Comparison of ENCODE assay signal across 14 cellular contexts in the genomic region with DNA sequence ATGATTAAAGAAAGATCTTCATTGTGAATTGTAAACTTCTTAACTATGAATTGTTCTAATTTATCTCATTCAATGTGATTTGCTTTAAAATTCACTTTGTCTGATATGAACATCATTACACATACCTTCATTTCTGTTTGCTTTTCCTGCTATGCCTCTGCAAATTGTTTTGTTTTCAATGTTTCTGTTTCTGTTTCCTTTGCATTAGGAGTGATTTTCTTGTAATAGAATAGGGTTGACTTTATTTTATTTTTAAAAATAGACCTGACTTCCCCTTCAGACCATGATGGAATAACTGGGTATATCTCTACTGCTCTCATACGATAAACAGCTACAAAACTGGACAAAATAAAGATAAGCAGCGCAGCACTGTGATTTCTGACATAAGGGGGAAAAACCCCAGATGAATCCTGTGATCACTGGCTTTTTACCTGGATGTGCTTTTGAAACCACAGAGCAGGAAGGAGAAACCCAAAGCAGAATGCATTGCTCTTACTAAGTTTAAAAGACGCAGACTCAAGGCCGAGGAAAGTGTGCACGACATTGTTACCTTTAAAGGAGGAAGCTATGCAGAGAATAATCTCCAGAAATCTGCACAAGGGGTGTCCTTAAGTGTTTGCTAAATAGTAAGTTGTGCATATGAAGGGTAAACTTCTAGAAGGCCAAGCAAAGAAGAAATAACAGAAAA.
DNase-seq lines count a peak whose midpoint lies in the region; ATAC-seq lines count a peak whose summit lies in the region.
"Had no signal": no experiment of that assay in that cellular context is flagged by ENCODE, and none has a peak within 500 bp of the region (broad histone marks: within the 10 kb centered on the region; RNA-seq: fewer than 3 reads in every experiment).

No MANE protein-coding gene starts in this region.

- peak; percentile 60 for ATAC-seq in GM18907 (IDR thresholded peaks at IDR 0.05; ENCODE audit: unreplicated experiment)
- ATAC-seq in HG02943 (IDR thresholded peaks at IDR 0.05; ENCODE audit: low read depth, unreplicated experiment) = peak; percentile 52
- ATAC-seq: left colon, pancreas had no signal

- H3K4me3 Mint-ChIP-seq in activated naive CD8-positive, alpha-beta T cell treated with anti-CD3 and anti-CD28 coated beads for 36 hours = peak overlapping the region; percentile 63
- H3K4me3 Mint-ChIP-seq: H9 had no signal

- peak overlapping the region; percentile 34 for H3K27ac Mint-ChIP-seq in activated naive CD8-positive, alpha-beta T cell treated with anti-CD3 and anti-CD28 coated beads for 36 hours
- H3K27ac Mint-ChIP-seq: H9 had no signal

- intact Hi-C loops in posterior vena cava (cut with DNase I) = no loop called here

- H3K4me1 Mint-ChIP-seq in activated naive CD8-positive, alpha-beta T cell treated with anti-CD3 and anti-CD28 coated beads for 36 hours = peaks cover 18% of the 10 kb centered on the region

- H3K36me3 Mint-ChIP-seq in activated naive CD8-positive, alpha-beta T cell treated with anti-CD3 and anti-CD28 coated beads for 36 hours = peaks cover 20% of the 10 kb centered on the region

- no peaks in the 10 kb centered on the region for H3K9me3 Mint-ChIP-seq in activated naive CD8-positive, alpha-beta T cell treated with anti-CD3 and anti-CD28 coated beads for 36 hours
- H3K9me3 Mint-ChIP-seq: H9 had no signal

- peak; percentile 29 for DNase-seq in GF-D8 (lab: John Stamatoyannopoulos, UW)
- DNase-seq in activated naive CD8-positive, alpha-beta T cell treated with anti-CD3 and anti-CD28 coated beads for 36 hours = no peak
- no peak for DNase-seq in kidney glomerular epithelial cell (lab: John Stamatoyannopoulos, UW)
- no peak for DNase-seq in NCI-H1417 (lab: John Stamatoyannopoulos, UW)
- DNase-seq in NK-92 treated with Interleukin-12 subunit alpha and Interleukin-12 subunit beta, amount 100 ng/mL, for 24 hours (lab: John Stamatoyannopoulos, UW) = no peak
- DNase-seq in posterior vena cava (ENCODE audit: low spot score) = no peak
- DNase-seq: activated effector memory CD4-positive, alpha-beta T cell treated with Interleukin-2 at 50 U/mL for 16 hours; foreskin melanocyte; H9; left colon; NCI-H2107; pancreas had no signal

- H3K27me3 Mint-ChIP-seq in activated naive CD8-positive, alpha-beta T cell treated with anti-CD3 and anti-CD28 coated beads for 36 hours = no peaks in the 10 kb centered on the region
